Comparison of ENCODE assay signal across 8 cellular contexts in genomic region chr11:42345933-42346332, GRCh38.
"Had no signal": no experiment of that assay in that cellular context is flagged by ENCODE, and none has a peak within 500 bp of the region (broad histone marks: within the 10 kb centered on the region; RNA-seq: fewer than 3 reads in every experiment).

No MANE protein-coding gene starts in this region.

- H3K27ac ChIP-seq: HL-60 had no signal

- H3K4me2 ChIP-seq: GM23338 had no signal

- H3K4me1 ChIP-seq: HAP-1 had no signal

- H3K9me3 ChIP-seq: HAP-1 had no signal

- H2AFZ ChIP-seq: GM23338 had no signal

- H3K4me3 ChIP-seq: GM23338, HAP-1 had no signal

- DNase-seq: H7, HFFc6, Kasumi-1, KG1 had no signal

- H3K36me3 ChIP-seq: HAP-1 had no signal

- ATAC-seq: GM23338, HCT116 had no signal
